In genomic region chr11:118168751-118169150, GRCh38 we compare ENCODE assay signal across 38 cellular contexts. TPM values are rescaled to one million over a fixed set of nuclear protein-coding genes. Genes with fewer than 3 reads are reported as not detected.
"Had no signal": no experiment of that assay in that cellular context is flagged by ENCODE, and none has a peak within 500 bp of the region (broad histone marks: within the 10 kb centered on the region; RNA-seq: fewer than 3 reads in every experiment).

No MANE protein-coding gene starts in this region.

- H3K4me3 ChIP-seq: ascending aorta, esophagus squamous epithelium, left ventricle myocardium inferior, lung, ovary, prostate gland, skin epidermis, thoracic aorta, vagina had no signal

- DNase-seq: activated CD4-positive, alpha-beta memory T cell treated with anti-CD3 and anti-CD28 coated beads for 36 hours; activated CD4-positive, alpha-beta T cell treated with anti-CD3 and anti-CD28 coated beads for 4 hours; activated CD8-positive, alpha-beta memory T cell treated with anti-CD3 and anti-CD28 coated beads, Interleukin-2, amount 50 U/mL, for 4 hours; activated effector memory CD4-positive, alpha-beta T cell treated with anti-CD3 and anti-CD28 coated beads, Interleukin-2, amount 50 U/mL, for 16 hours; activated naive CD4-positive, alpha-beta T cell treated with anti-CD3 and anti-CD28 coated beads for 36 hours; activated naive CD8-positive, alpha-beta T cell treated with anti-CD3 and anti-CD28 coated beads, Interleukin-2, amount 10 ng/mL, durations not matched to agents 7 days and 5 days; activated T-cell treated with anti-CD3 and anti-CD28 coated beads, Interleukin-2, amount 50 U/mL, for 1 hour; brain microvascular endothelial cell; central memory CD4-positive, alpha-beta T cell; endodermal cell; esophagus squamous epithelium; glutamatergic neuron; islet precursor cell; left ventricle myocardium inferior; ovary; retina; stimulated activated CD4-positive, alpha-beta T cell treated with anti-CD3 and anti-CD28 coated beads, Interleukin-12 subunit alpha, Interleukin-12 subunit beta, amount 100 ng/mL, for 4 hours; stimulated activated CD4-positive, alpha-beta T cell treated with anti-CD3 and anti-CD28 coated beads, Interleukin-4, amount 100 ng/mL, for 1 hour; T-cell had no signal

- H3K9me3 Mint-ChIP-seq: activated CD4-positive, alpha-beta memory T cell treated with anti-CD3 and anti-CD28 coated beads for 36 hours; activated naive CD4-positive, alpha-beta T cell treated with anti-CD3 and anti-CD28 coated beads for 36 hours; activated naive CD8-positive, alpha-beta T cell treated with anti-CD3 and anti-CD28 coated beads, Interleukin-2, amount 10 ng/mL, durations not matched to agents 7 days and 5 days; activated T-helper 1 cell treated with anti-CD3 and anti-CD28 coated beads, Interleukin-12 subunit alpha, Interleukin-12 subunit beta, Interleukin-2, Interleukin-4 antibody, amounts not matched to agents 30 ng/mL and 10 ng/mL and 1 ng/mL, durations not matched to agents 14 hours and 24 hours and 36 hours; dendritic cell treated with granulocyte-macrophage colony-stimulating factor and Interleukin-4, amounts not matched to agents 40 ng/mL and 50 ng/mL, for 4 days; endodermal cell; nephron; stimulated activated effector memory CD8-positive, alpha-beta T cell treated with anti-CD3 and anti-CD28 coated beads, Interleukin-12 subunit alpha, Interleukin-12 subunit beta, amount 100 ng/mL, for 72 hours; stimulated activated naive CD8-positive, alpha-beta T cell treated with anti-CD3 and anti-CD28 coated beads, Interleukin-15, Interleukin-2, amounts not matched to agents 100 ng/mL and 50 ng/mL, for 24 hours; T-cell; type B pancreatic cell had no signal

- H3K27ac ChIP-seq: ascending aorta, brain microvascular endothelial cell, epithelial cell of prostate, esophagus squamous epithelium, neutrophil, ovary, prostate gland, skin epidermis, thoracic aorta, vagina, VCaP had no signal

- H3K9me3 ChIP-seq: ascending aorta, esophagus squamous epithelium, left ventricle myocardium inferior, neutrophil, ovary, prostate gland, thoracic aorta, vagina had no signal

- H3K27ac Mint-ChIP-seq: activated CD4-positive, alpha-beta memory T cell treated with anti-CD3 and anti-CD28 coated beads for 36 hours; activated naive CD4-positive, alpha-beta T cell treated with anti-CD3 and anti-CD28 coated beads for 36 hours; activated naive CD8-positive, alpha-beta T cell treated with anti-CD3 and anti-CD28 coated beads, Interleukin-2, amount 10 ng/mL, durations not matched to agents 7 days and 5 days; activated T-helper 1 cell treated with anti-CD3 and anti-CD28 coated beads, Interleukin-12 subunit alpha, Interleukin-12 subunit beta, Interleukin-2, Interleukin-4 antibody, amounts not matched to agents 30 ng/mL and 10 ng/mL and 1 ng/mL, durations not matched to agents 14 hours and 24 hours and 36 hours; dendritic cell treated with granulocyte-macrophage colony-stimulating factor and Interleukin-4, amounts not matched to agents 40 ng/mL and 50 ng/mL, for 4 days; endodermal cell; nephron; stimulated activated effector memory CD8-positive, alpha-beta T cell treated with anti-CD3 and anti-CD28 coated beads, Interleukin-12 subunit alpha, Interleukin-12 subunit beta, amount 100 ng/mL, for 72 hours; stimulated activated naive CD8-positive, alpha-beta T cell treated with anti-CD3 and anti-CD28 coated beads, Interleukin-15, Interleukin-2, amounts not matched to agents 100 ng/mL and 50 ng/mL, for 24 hours; T-cell; type B pancreatic cell had no signal

- H3K36me3 Mint-ChIP-seq: activated CD4-positive, alpha-beta memory T cell treated with anti-CD3 and anti-CD28 coated beads for 36 hours; activated naive CD8-positive, alpha-beta T cell treated with anti-CD3 and anti-CD28 coated beads, Interleukin-2, amount 10 ng/mL, durations not matched to agents 7 days and 5 days; stimulated activated effector memory CD8-positive, alpha-beta T cell treated with anti-CD3 and anti-CD28 coated beads, Interleukin-12 subunit alpha, Interleukin-12 subunit beta, amount 100 ng/mL, for 72 hours; T-cell; type B pancreatic cell had no signal

- H3K4me1 ChIP-seq: ascending aorta, prostate gland had no signal

- H3K36me3 ChIP-seq: ascending aorta, brain microvascular endothelial cell, esophagus squamous epithelium, neutrophil, ovary, prostate gland, thoracic aorta, vagina had no signal

- H3K27me3 ChIP-seq: ascending aorta, ovary, vagina had no signal

- H3K4me3 Mint-ChIP-seq: activated CD4-positive, alpha-beta memory T cell treated with anti-CD3 and anti-CD28 coated beads for 36 hours; activated naive CD4-positive, alpha-beta T cell treated with anti-CD3 and anti-CD28 coated beads for 36 hours; activated naive CD8-positive, alpha-beta T cell treated with anti-CD3 and anti-CD28 coated beads, Interleukin-2, amount 10 ng/mL, durations not matched to agents 7 days and 5 days; activated T-helper 1 cell treated with anti-CD3 and anti-CD28 coated beads, Interleukin-12 subunit alpha, Interleukin-12 subunit beta, Interleukin-2, Interleukin-4 antibody, amounts not matched to agents 30 ng/mL and 10 ng/mL and 1 ng/mL, durations not matched to agents 14 hours and 24 hours and 36 hours; dendritic cell treated with granulocyte-macrophage colony-stimulating factor and Interleukin-4, amounts not matched to agents 40 ng/mL and 50 ng/mL, for 4 days; endodermal cell; nephron; stimulated activated effector memory CD8-positive, alpha-beta T cell treated with anti-CD3 and anti-CD28 coated beads, Interleukin-12 subunit alpha, Interleukin-12 subunit beta, amount 100 ng/mL, for 72 hours; stimulated activated naive CD8-positive, alpha-beta T cell treated with anti-CD3 and anti-CD28 coated beads, Interleukin-15, Interleukin-2, amounts not matched to agents 100 ng/mL and 50 ng/mL, for 24 hours; T-cell; type B pancreatic cell had no signal

- FAIRE-seq: frontal cortex, TTC549 had no signal

RNA-seq across cellular contexts. Expression of gene SCN2B, which starts 7.7 kb away (rescaled TPM):
- total RNA-seq: activated CD4-positive, alpha-beta memory T cell treated with anti-CD3 and anti-CD28 coated beads for 36 hours; activated CD8-positive, alpha-beta memory T cell treated with anti-CD3 and anti-CD28 coated beads for 36 hours; activated naive CD4-positive, alpha-beta T cell treated with anti-CD3 and anti-CD28 coated beads for 36 hours; activated naive CD8-positive, alpha-beta T cell treated with anti-CD3 and anti-CD28 coated beads, Interleukin-2, amount 10 ng/mL, durations not matched to agents 7 days and 5 days; activated T-helper 1 cell treated with anti-CD3 and anti-CD28 coated beads, Interleukin-12 subunit alpha, Interleukin-12 subunit beta, Interleukin-2, Interleukin-4 antibody, amounts not matched to agents 30 ng/mL and 10 ng/mL and 1 ng/mL, durations not matched to agents 14 hours and 24 hours and 36 hours; T-helper 2 cell treated with Interferon-gamma antibody and Interleukin-4, amounts not matched to agents 100 ng/mL and 5 ng/mL, for 36 hours had no signal

RNA-seq across cellular contexts. Expression of gene JAML, which starts 56.1 kb away (rescaled TPM):
- total RNA-seq: ascending aorta had no signal
